2 cellular contexts compared by ENCODE assay signal in the genomic region with DNA sequence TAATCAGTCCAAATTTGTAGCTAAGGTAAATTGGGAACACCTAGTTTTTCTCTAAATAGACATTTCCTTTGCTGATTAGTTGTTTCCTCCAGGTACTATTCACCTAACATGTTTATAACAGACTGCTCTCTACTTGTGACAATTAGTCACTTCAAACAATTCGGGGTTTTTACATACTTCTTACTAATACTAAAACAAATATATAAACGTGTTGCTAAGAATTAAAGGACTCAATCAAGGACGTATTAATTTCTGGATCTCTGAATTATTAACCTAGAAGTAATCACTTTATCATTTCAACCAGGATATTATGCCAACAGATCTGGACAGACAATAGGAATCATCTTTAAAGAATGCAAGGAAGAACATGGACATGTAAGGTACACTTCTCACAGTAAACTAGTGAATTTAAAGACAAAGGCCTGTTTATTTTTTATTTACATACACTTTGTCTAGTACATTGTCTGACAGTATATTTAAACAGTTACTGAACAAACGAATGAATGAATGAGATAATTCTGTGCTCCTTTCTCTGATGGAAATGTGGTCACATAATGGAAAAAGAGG.
TF ChIP-seq lines count a peak whose summit lies in the region.

No MANE protein-coding gene starts in this region.

TF ChIP-seq in K562, 482 proteins besides CTCF, POLR2A, EP300 and RAD21:
- TF ChIP-seq TEAD2 (tag; IDR thresholded peaks at IDR 0.05) (no peak), ZNF57 (CRISPR knock-in tag; IDR thresholded peaks at IDR 0.05) (no peak), ZNF217 (CRISPR knock-in tag; IDR thresholded peaks at IDR 0.05) (no peak), CCAR2 (IDR thresholded peaks at IDR 0.05; ENCODE audit: low read depth, low read length) (no peak), U2AF1 (optimal IDR thresholded peaks at IDR 0.05; ENCODE audit: low read depth, low read length) (no peak), NR4A1 (CRISPR knock-in tag; IDR thresholded peaks at IDR 0.05) (no peak), NR4A1 (tag; IDR thresholded peaks at IDR 0.05) (no peak), ZNF561 (CRISPR knock-in tag; conservative IDR thresholded peaks at IDR 0.05) (no peak), NFXL1 (CRISPR knock-in tag; IDR thresholded peaks at IDR 0.05) (no peak), SP1 (CRISPR knock-in tag; IDR thresholded peaks at IDR 0.05) (no peak), GTF2E2 (tag; IDR thresholded peaks at IDR 0.05) (no peak), ZNF12 (CRISPR knock-in tag; IDR thresholded peaks at IDR 0.05) (no peak), ZNF121 (CRISPR knock-in tag; conservative IDR thresholded peaks at IDR 0.05) (no peak), GTF2F1 (IDR thresholded peaks at IDR 0.05; ENCODE audit: low read depth, low read length) (no peak)
- TF ChIP-seq, protein P1, sequence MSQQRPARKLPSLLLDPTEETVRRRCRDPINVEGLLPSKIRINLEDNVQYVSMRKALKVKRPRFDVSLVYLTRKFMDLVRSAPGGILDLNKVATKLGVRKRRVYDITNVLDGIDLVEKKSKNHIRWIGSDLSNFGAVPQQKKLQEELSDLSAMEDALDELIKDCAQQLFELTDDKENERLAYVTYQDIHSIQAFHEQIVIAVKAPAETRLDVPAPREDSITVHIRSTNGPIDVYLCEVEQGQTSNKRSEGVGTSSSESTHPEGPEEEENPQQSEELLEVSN (IDR thresholded peaks at IDR 0.05; ENCODE audit: borderline replicate concordance in 1 of 2, extremely low read depth in 1 of 2, insufficient read depth in 1 of 2, insufficient read length in 1 of 2, low read depth in 1 of 2, low read length in 1 of 2, poor library complexity in 1 of 2, severe bottlenecking in 1 of 2), result no peak
- TF ChIP-seq, protein P2, sequence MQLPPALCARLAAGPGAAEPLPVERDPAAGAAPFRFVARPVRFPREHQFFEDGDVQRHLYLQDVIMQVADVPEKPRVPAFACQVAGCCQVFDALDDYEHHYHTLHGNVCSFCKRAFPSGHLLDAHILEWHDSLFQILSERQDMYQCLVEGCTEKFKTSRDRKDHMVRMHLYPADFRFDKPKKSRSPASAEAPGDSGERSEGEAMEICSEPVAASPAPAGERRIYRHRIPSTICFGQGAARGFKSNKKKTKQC (CRISPR knock-in tag; IDR thresholded peaks at IDR 0.05), result no peak
- TF ChIP-seq, protein P3, sequence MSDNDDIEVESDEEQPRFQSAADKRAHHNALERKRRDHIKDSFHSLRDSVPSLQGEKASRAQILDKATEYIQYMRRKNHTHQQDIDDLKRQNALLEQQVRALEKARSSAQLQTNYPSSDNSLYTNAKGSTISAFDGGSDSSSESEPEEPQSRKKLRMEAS (CRISPR knock-in tag; IDR thresholded peaks at IDR 0.05), result no peak

TF ChIP-seq in GM12891, 5 proteins besides CTCF, POLR2A, EP300 and RAD21:
- TF ChIP-seq PAX5 (IDR thresholded peaks at IDR 0.05; ENCODE audit: insufficient read depth, low read length, severe bottlenecking) (no peak), TAF1 (IDR thresholded peaks at IDR 0.05; ENCODE audit: low read depth, low read length) (no peak), POLR2AphosphoS5 (IDR thresholded peaks at IDR 0.05; ENCODE audit: low read depth, low read length) (no peak), POU2F2 (IDR thresholded peaks at IDR 0.05; ENCODE audit: low read depth, low read length) (no peak), SPI1 (IDR thresholded peaks at IDR 0.05; ENCODE audit: low read depth, low read length) (no peak)
TF ChIP-seq in GM12891: peak in this region for 0.
